Comparison of ENCODE assay signal across 20 cellular contexts in the genomic region with DNA sequence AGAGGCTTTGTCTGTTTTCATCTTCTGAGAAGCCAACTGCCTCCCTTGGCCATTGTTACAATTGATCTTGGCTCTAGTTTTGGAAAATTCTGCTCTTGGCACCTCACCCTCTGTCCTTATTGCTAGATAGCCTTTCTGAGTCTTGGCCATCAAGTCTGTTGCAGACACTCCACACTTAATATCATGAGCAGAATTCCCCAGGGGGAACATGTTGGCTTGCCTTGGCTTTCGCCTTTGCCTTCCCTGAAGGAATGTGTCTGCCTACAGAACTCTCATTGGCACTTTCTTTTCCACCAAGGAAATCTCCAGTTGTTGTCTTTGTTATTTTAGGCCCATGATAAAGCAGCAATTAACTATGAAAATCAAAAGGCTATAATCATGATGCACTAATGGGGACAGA. TPM values are rescaled to one million over a fixed set of nuclear protein-coding genes. Genes with fewer than 3 reads are reported as not detected.
DNase-seq lines count a peak whose midpoint lies in the region; ATAC-seq, FAIRE-seq and TF ChIP-seq lines count a peak whose summit lies in the region.
"Had no signal": no experiment of that assay in that cellular context is flagged by ENCODE, and none has a peak within 500 bp of the region (broad histone marks: within the 10 kb centered on the region; RNA-seq: fewer than 3 reads in every experiment).

No MANE protein-coding gene starts in this region.

- H4K20me1 ChIP-seq in GM23248 (ENCODE audit: insufficient read depth), result no peaks in the 10 kb centered on the region

- CTCF ChIA-PET in A549 (lab: Yijun Ruan, JAX), result interaction anchor here (1.1 to 6.1 kb wide), 2 partner anchors 19 to 72 kb away, joined by 4 to 35 read pairs; no protein-coding TSS in a partner anchor

- TF ChIP-seq POLR2A in A549 (IDR thresholded peaks at IDR 0.05; ENCODE audit: low read length), result no peak

- no peak for TF ChIP-seq CTCF in A549 (IDR thresholded peaks at IDR 0.05)
- no peak for TF ChIP-seq CTCF in cardiac fibroblast (IDR thresholded peaks at IDR 0.05; ENCODE audit: low read depth, low read length)

- no peak overlapping the region for H3K4me3 Mint-ChIP-seq in memory B cell
- H3K4me3 Mint-ChIP-seq: mesothelial cell of epicardium, neural progenitor cell had no signal

- no peaks in the 10 kb centered on the region for H3K9me3 ChIP-seq in A549
- H3K9me3 ChIP-seq in GM23248 (ENCODE audit: low read depth), result no peaks in the 10 kb centered on the region
- H3K9me3 ChIP-seq: esophagus squamous epithelium, vagina had no signal

- no peak overlapping the region for H3K9ac ChIP-seq in GM23248
- H3K9ac ChIP-seq: neural progenitor cell had no signal

- WGBS in A549 (ENCODE audit: missing lambda C conversion rate), result 82% methylated on average over 1 of the region's 1 CpG
- 52 to 65% methylated on average over 1 of the region's 1 CpG for WGBS in GM23248 (ENCODE audit: low coverage in 1 of 2, low lambda C conversion rate in 2 of 2, missing lambda C conversion rate in 2 of 2), 2 experiments

- no peak for TF ChIP-seq RAD21 in A549 (conservative IDR thresholded peaks at IDR 0.05 in 1 of 2, IDR thresholded peaks at IDR 0.05 in 1 of 2)

- H3K4me1 Mint-ChIP-seq in memory B cell, result peaks cover 3% of the 10 kb centered on the region

- H3K9me3 Mint-ChIP-seq in memory B cell, result no peaks in the 10 kb centered on the region
- H3K9me3 Mint-ChIP-seq: activated T-helper 2 cell treated with anti-CD3 and anti-CD28 coated beads, Interferon-gamma antibody, Interleukin-2, Interleukin-4, amounts not matched to agents 10 μg/mL and 5 μg/mL and 100 μg/mL, durations not matched to agents 14 hours and 24 hours and 36 hours; mesothelial cell of epicardium; neural progenitor cell had no signal

- H3F3A ChIP-seq in GM23248 (ENCODE audit: insufficient read depth), result peaks cover 10% of the 10 kb centered on the region

- no peaks in the 10 kb centered on the region for H3K79me2 ChIP-seq in GM23248 (ENCODE audit: insufficient read depth)

- H3K4me3 ChIP-seq in A549 (no peak overlapping the region), GM23248 (no peak overlapping the region), cardiac fibroblast (replicated peaks in 1 of 2; ENCODE audit: low read depth in 2 of 2, low read length in 2 of 2) (no peak overlapping the region)
- H3K4me3 ChIP-seq: esophagus squamous epithelium, neural progenitor cell, vagina had no signal

- peak overlapping the region; percentile 13 for H3K27ac Mint-ChIP-seq in memory B cell
- H3K27ac Mint-ChIP-seq: activated T-helper 2 cell treated with anti-CD3 and anti-CD28 coated beads, Interferon-gamma antibody, Interleukin-2, Interleukin-4, amounts not matched to agents 10 μg/mL and 5 μg/mL and 100 μg/mL, durations not matched to agents 14 hours and 24 hours and 36 hours; mesothelial cell of epicardium; neural progenitor cell had no signal

- H3K27ac ChIP-seq in A549 (peak overlapping the region in 1 of 2 experiments; percentile 46; a peak in 1 of 6 replicates), GM23248 (peak overlapping the region; percentile 55)
- H3K27ac ChIP-seq: esophagus squamous epithelium, neural progenitor cell, vagina had no signal

- H3K4me2 ChIP-seq in A549 (peak overlapping the region; percentile 39; the same call in 2 of the 3 replicates), GM23248 (ENCODE audit: unreplicated experiment) (peak overlapping the region; percentile 35)
- H3K4me2 ChIP-seq: neural progenitor cell had no signal

- FAIRE-seq in A549 (lab: Jason Lieb, UNC), result no peak
- FAIRE-seq: D721Med, G401.6, keratinocyte had no signal

- no peak for DNase-seq in A549 (ENCODE audit: low read depth in 1 of 2, low spot score in 1 of 2)
- peak; percentile 52 for DNase-seq in GM23248
- peak; percentile 27 to 70 for DNase-seq in cardiac fibroblast (ENCODE audit: low read depth in 2 of 2)
- DNase-seq in memory B cell (ENCODE audit: low spot score in 2 of 2), result no peak
- no peak for DNase-seq in D341Med (ENCODE audit: low spot score)
- DNase-seq in dermis blood vessel endothelial cell, result no peak
- no peak for DNase-seq in NK-92 treated with Interleukin-12 subunit alpha and Interleukin-12 subunit beta, amount 100 ng/mL, for 24 hours (lab: John Stamatoyannopoulos, UW)
- DNase-seq: activated CD4-positive, CD25-positive, alpha-beta regulatory T cell; cortex of kidney; esophagus squamous epithelium; NCI-H1417 treated with DMSO at 0.1 percent for 48 hours; retina had no signal

- H2AFZ ChIP-seq in GM23248, result no peak overlapping the region
- H2AFZ ChIP-seq: neural progenitor cell had no signal

- ATAC-seq in A549 (no peak), memory B cell (ENCODE audit: low read depth) (no peak), HG02588 (IDR thresholded peaks at IDR 0.05; ENCODE audit: unreplicated experiment) (no peak)

- H3K36me3 ChIP-seq in GM23248 (ENCODE audit: low read depth), result peaks cover 17% of the 10 kb centered on the region
- H3K36me3 ChIP-seq: neural progenitor cell had no signal

- POLR2A ChIA-PET in A549 (lab: Yijun Ruan, JAX), result no interaction called here

- H3K27me3 ChIP-seq in GM23248 (replicated peaks; ENCODE audit: insufficient read depth), result no peaks in the 10 kb centered on the region
- H3K27me3 ChIP-seq: esophagus squamous epithelium, neural progenitor cell, vagina had no signal

- H3K4me1 ChIP-seq in A549 (peaks cover 19% of the 10 kb centered on the region), GM23248 (ENCODE audit: insufficient read depth) (peaks cover 43% of the 10 kb centered on the region)

- in situ Hi-C loops in GM23248 (cut with MboI), result no loop called here

- peaks cover 22% of the 10 kb centered on the region for H3K36me3 Mint-ChIP-seq in memory B cell

- TF ChIP-seq EP300 in A549 (IDR thresholded peaks at IDR 0.05), result no peak

- H3K9me2 ChIP-seq in GM23248 (ENCODE audit: insufficient read depth), result no peaks in the 10 kb centered on the region

- H3K27me3 Mint-ChIP-seq in memory B cell, result peaks cover under 1% of the 10 kb centered on the region

TF ChIP-seq in A549, 52 proteins besides CTCF, POLR2A, EP300 and RAD21:
- TF ChIP-seq CHD4 (IDR thresholded peaks at IDR 0.05; ENCODE audit: borderline replicate concordance) (no peak), EHF (CRISPR knock-in tag; IDR thresholded peaks at IDR 0.05) (no peak), JUN (IDR thresholded peaks at IDR 0.05) (no peak), MAFK (IDR thresholded peaks at IDR 0.05; ENCODE audit: partially characterized antibody) (no peak), FOXS1 (CRISPR knock-in tag; IDR thresholded peaks at IDR 0.05) (no peak), JUNB (IDR thresholded peaks at IDR 0.05) (no peak), HOXA7 (CRISPR knock-in tag; IDR thresholded peaks at IDR 0.05) (no peak), USF2 (IDR thresholded peaks at IDR 0.05) (no peak)
TF ChIP-seq in A549: peak in this region for 0.

RNA-seq across cellular contexts. Expression of gene LDLRAP1, which starts 42.7 kb away (rescaled TPM):
- 7.9 and 9.2 TPM in 2 replicates for polyA plus RNA-seq in A549 (2011; rRNA removed)
- 12.7 and 16.4 TPM in 2 replicates for polyA plus RNA-seq in A549 (2012; cell fraction: cytosol; rRNA removed)
- 19.2 and 21.2 TPM in 2 replicates for polyA plus RNA-seq in A549 (2012; cell fraction: nucleus; rRNA removed)
- polyA plus RNA-seq in A549 (2017; fragmentation: RNase III; extraction: RNeasy Plus Mini Kit Qiagen cat#74134 plus additional on column Dnase treatment), result 9.9 to 10.9 TPM (median 10.1 TPM) in 3 replicates
- 7.3 and 7.4 TPM in 2 replicates for polyA minus RNA-seq in A549 (2011; rRNA and poly(A)+ RNA removed)
- 22.5 and 23.6 TPM in 2 replicates for total RNA-seq in GM23248 (2014; rRNA removed; shearing (Covaris generic))
- 26.9 and 29.5 TPM in 2 replicates for polyA plus RNA-seq in GM23248 (2016; fragmentation: Nextera tagmentation; extraction: Ambion mirVana)
- 22.0 and 31.8 TPM in 2 replicates for total RNA-seq in dermis blood vessel endothelial cell

Comparison
In these comparisons a context has a peak if more than half of its experiments do, and no peak if none do; other contexts are left out.
1. DNase-seq: peak in GM23248 (single experiment) and cardiac fibroblast (2 of 2); none in A549 (0 of 2), memory B cell (0 of 2), D341Med (single experiment), dermis blood vessel endothelial cell (single experiment) and NK-92 treated with Interleukin-12 subunit alpha and Interleukin-12 subunit beta, amount 100 ng/mL, for 24 hours (single experiment).